ENCODE assay signal across 7 cellular contexts in genomic region chr1:155974208-155975165, GRCh38. TPM values are rescaled to one million over a fixed set of nuclear protein-coding genes. Genes with fewer than 3 reads are reported as not detected.
A peak's percentile ranks its signal among the peaks of the same experiment; 100 is the strongest.
DNase-seq lines count a peak whose midpoint lies in the region; ATAC-seq and TF ChIP-seq lines count a peak whose summit lies in the region.

No MANE protein-coding gene starts in this region.

- H3K4me3 ChIP-seq in HUES64 (ENCODE audit: low read length), result peak overlapping the region; percentile 81
- H3K4me3 ChIP-seq in fibroblast of mammary gland (ENCODE audit: control insufficient read depth, low read depth, low read length), result peak overlapping the region; percentile 9
- peak overlapping the region; percentile 90 for H3K4me3 ChIP-seq in retinal pigment epithelial cell (ENCODE audit: low read length)

- no peak for ATAC-seq in GM21367 (IDR thresholded peaks at IDR 0.05; ENCODE audit: unreplicated experiment)
- no peak for ATAC-seq in GM21390 (IDR thresholded peaks at IDR 0.05; ENCODE audit: unreplicated experiment)

- 78% methylated on average over 15 of the region's 15 CpGs for WGBS in HUES64

- peaks cover 49% of the 10 kb centered on the region for H3K4me1 ChIP-seq in HUES64 (ENCODE audit: insufficient read depth, low read length)

- no peaks in the 10 kb centered on the region for H3K9me3 ChIP-seq in HUES64 (ENCODE audit: insufficient read depth, low read depth, low read length)

- 0 out of 2 replicates have a peak, but pooled peaks cover 3% of the 10 kb centered on the region for H3K36me3 ChIP-seq in HUES64 (ENCODE audit: insufficient read depth, low read length)

- no peak overlapping the region for H3K27ac ChIP-seq in HUES64 (ENCODE audit: low read depth, low read length)
- peak overlapping the region; percentile 96 for H3K27ac ChIP-seq in RWPE1

- POLR2A ChIA-PET in RWPE1 (lab: Yijun Ruan, JAX; ENCODE audit: low non-redundant PET), result interaction anchor here (0.5 kb wide), 2 partner anchors 42 to 57 kb away, joined by 3 to 4 read pairs; no protein-coding TSS in a partner anchor

- CTCF ChIA-PET in RWPE1 (lab: Yijun Ruan, JAX), result interaction anchor here (0.7 to 1.1 kb wide), 2 partner anchors 12 to 77 kb away, joined by 3 read pairs; no protein-coding TSS in a partner anchor

- DNase-seq in RWPE1 (ENCODE audit: low spot score) (no peak), fibroblast of mammary gland (ENCODE audit: low read depth) (no peak), retinal pigment epithelial cell (ENCODE audit: low read depth) (no peak)
- no peak for DNase-seq in stimulated activated CD4-positive, alpha-beta T cell treated with anti-CD3 and anti-CD28 coated beads, Interleukin-4, amount 100 ng/mL, for 4 hours

- H3K27me3 ChIP-seq in HUES64 (ENCODE audit: insufficient read depth, low read length), result no peaks in the 10 kb centered on the region

- 0 out of 2 replicates have a peak overlapping the region, but pooled peaks have one; percentile 49 for H3K9ac ChIP-seq in HUES64 (ENCODE audit: low read depth, low read length)

- no peak for TF ChIP-seq CTCF in RWPE1 (conservative IDR thresholded peaks at IDR 0.05; ENCODE audit: low read depth)
- TF ChIP-seq CTCF in fibroblast of mammary gland (conservative IDR thresholded peaks at IDR 0.05; ENCODE audit: control insufficient read depth, insufficient read depth, low read depth, low read length), result no peak
- no peak for TF ChIP-seq CTCF in retinal pigment epithelial cell (conservative IDR thresholded peaks at IDR 0.05; ENCODE audit: low read depth, low read length)

RNA-seq across cellular contexts. Expression of gene ARHGEF2, which starts 3.9 kb away (rescaled TPM):
- polyA plus RNA-seq in HUES64 (2013, experiment 1 of 2), result 43.1 TPM
- 43.6 TPM for polyA plus RNA-seq in HUES64 (2013, experiment 2 of 2)

RNA-seq across cellular contexts. Expression of gene RXFP4, which starts 33.0 kb away (rescaled TPM):
- polyA plus RNA-seq in HUES64 (2013, experiment 1 of 2), result not detected
- not detected for polyA plus RNA-seq in HUES64 (2013, experiment 2 of 2)

RNA-seq across cellular contexts. Expression of gene KHDC4, which starts 40.3 kb away (rescaled TPM):
- 28.1 TPM for polyA plus RNA-seq in HUES64 (2013, experiment 1 of 2)
- 29.2 TPM for polyA plus RNA-seq in HUES64 (2013, experiment 2 of 2)

RNA-seq across cellular contexts. Expression of gene SSR2, which starts 46.3 kb away (rescaled TPM):
- 191 TPM for polyA plus RNA-seq in HUES64 (2013, experiment 1 of 2)
- polyA plus RNA-seq in HUES64 (2013, experiment 2 of 2), result 190 TPM

Comparison
In these comparisons a context has a peak if more than half of its experiments do, and no peak if none do; other contexts are left out.
1. H3K4me3 ChIP-seq: peak in every context shown above with its lines; median percentile 90 in retinal pigment epithelial cell; 81 in HUES64; 9 in fibroblast of mammary gland.